14 cellular contexts compared by ENCODE assay signal in the genomic region with DNA sequence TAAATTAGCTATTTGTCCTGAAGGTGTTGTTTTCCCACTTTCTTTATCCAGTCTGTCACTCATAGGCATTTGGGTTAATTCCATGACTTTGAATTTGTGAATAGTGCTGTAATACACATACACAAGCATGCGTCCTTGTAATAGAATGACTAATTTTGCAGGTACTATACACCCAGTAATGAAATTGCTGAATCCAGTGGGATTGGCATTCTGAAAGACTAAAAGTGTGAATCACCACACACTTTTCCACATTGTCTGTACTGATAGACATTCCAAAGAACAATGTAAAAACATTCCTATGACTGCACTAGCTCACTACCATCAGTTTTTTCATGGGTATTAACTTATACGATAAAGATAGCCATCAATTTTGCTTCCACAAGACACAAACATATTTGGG. TPM values are rescaled to one million over a fixed set of nuclear protein-coding genes. Genes with fewer than 3 reads are reported as not detected.
"Had no signal": no experiment of that assay in that cellular context is flagged by ENCODE, and none has a peak within 500 bp of the region (broad histone marks: within the 10 kb centered on the region; RNA-seq: fewer than 3 reads in every experiment).

No MANE protein-coding gene starts in this region.

RNA-seq across cellular contexts. Expression of gene CDY2A, which starts 27.3 kb away (rescaled TPM):
- total RNA-seq: activated B cell treated with CpG ODN at 0.5 μM for 24 hours; activated CD4-positive, alpha-beta memory T cell treated with anti-CD3 and anti-CD28 coated beads for 36 hours; activated CD4-positive, alpha-beta memory T cell treated with anti-CD3 and anti-CD28 coated beads, Interleukin-2, amount 10 ng/mL, durations not matched to agents 7 days and 5 days; activated CD4-positive, alpha-beta T cell treated with anti-CD3 and anti-CD28 coated beads for 36 hours; activated CD4-positive, alpha-beta T cell treated with anti-CD3 and anti-CD28 coated beads, Interleukin-2, amount 10 ng/mL, durations not matched to agents 24 days and 14 days; activated CD4-positive, alpha-beta T cell treated with anti-CD3 and anti-CD28 coated beads, Interleukin-2, amount 10 ng/mL, durations not matched to agents 7 days and 5 days; activated CD8-positive, alpha-beta memory T cell treated with anti-CD3 and anti-CD28 coated beads for 36 hours; activated CD8-positive, alpha-beta memory T cell treated with anti-CD3 and anti-CD28 coated beads, Interleukin-2, amount 10 ng/mL, durations not matched to agents 7 days and 5 days; activated CD8-positive, alpha-beta T cell treated with anti-CD3 and anti-CD28 coated beads for 36 hours; activated CD8-positive, alpha-beta T cell treated with anti-CD3 and anti-CD28 coated beads, Interleukin-2, amount 10 ng/mL, durations not matched to agents 7 days and 5 days; T-helper 1 cell treated with Interleukin-12 subunit alpha and Interleukin-12 subunit beta and Interleukin-4 antibody, amounts not matched to agents 30 ng/mL and 1 ng/mL, for 36 hours; T-helper 17 cell; T-helper 2 cell treated with Interferon-gamma antibody and Interleukin-4, amounts not matched to agents 100 ng/mL and 5 ng/mL, for 36 hours; WTC11 had no signal
